Comparison of ENCODE assay signal across 25 cellular contexts in genomic region chr15:85748176-85748575, GRCh38. TPM values are rescaled to one million over a fixed set of nuclear protein-coding genes. Genes with fewer than 3 reads are reported as not detected.
DNase-seq lines count a peak whose midpoint lies in the region; ATAC-seq and TF ChIP-seq lines count a peak whose summit lies in the region.
"Had no signal": no experiment of that assay in that cellular context is flagged by ENCODE, and none has a peak within 500 bp of the region (broad histone marks: within the 10 kb centered on the region; RNA-seq: fewer than 3 reads in every experiment).

No MANE protein-coding gene starts in this region.

- H3K27me3 ChIP-seq in left ventricle myocardium inferior (ENCODE audit: low read depth) (no peaks in the 10 kb centered on the region), transverse colon (no peaks in the 10 kb centered on the region)
- H3K27me3 ChIP-seq: foreskin keratinocyte, SJSA1, tibial nerve had no signal

- H3K9me3 Mint-ChIP-seq in dendritic cell treated with granulocyte-macrophage colony-stimulating factor and Interleukin-4, amounts not matched to agents 40 ng/mL and 50 ng/mL, for 4 days, result no peaks in the 10 kb centered on the region
- H3K9me3 Mint-ChIP-seq in nephron (no peaks in the 10 kb centered on the region), type B pancreatic cell (no peaks in the 10 kb centered on the region)
- H3K9me3 Mint-ChIP-seq: activated CD8-positive, alpha-beta T cell treated with anti-CD3 and anti-CD28 coated beads for 36 hours; CD4-positive, alpha-beta T cell; naive B cell had no signal

- DNase-seq in left ventricle myocardium inferior, result no peak
- DNase-seq in cardiac septum (ENCODE audit: low spot score), result no peak
- peak; percentile 44 for DNase-seq in type B pancreatic cell (ENCODE audit: extremely low spot score, unreplicated experiment)
- no peak for DNase-seq in AG08396 (ENCODE audit: low spot score)
- DNase-seq in transverse colon, result no peak
- DNase-seq: activated CD8-positive, alpha-beta T cell treated with anti-CD3 and anti-CD28 coated beads for 36 hours; cortex of kidney; DMS 273 treated with DMSO at 0.1 percent for 48 hours; foreskin keratinocyte; hypothalamus; islet precursor cell; KBM-7; naive B cell; NCI-H146; PC-3; stimulated activated naive CD4-positive, alpha-beta T cell treated with Interleukin-2 at 50 U/mL for 16 hours; T-helper 17 cell had no signal

- in situ Hi-C loops in transverse colon (cut with MboI; ENCODE audit: low pct_ligation_motif_present in 1 of 4, low pct_unique_long_range_greater_than_20kb in 1 of 4, low sequenced_read_pairs in 3 of 4), result loop anchor here in 3 of 4 donors (10.0 to 25.0 kb wide), 2 partner anchors 87 to 261 kb away; no protein-coding TSS in a partner anchor

- H3K4me1 Mint-ChIP-seq in dendritic cell treated with granulocyte-macrophage colony-stimulating factor and Interleukin-4, amounts not matched to agents 40 ng/mL and 50 ng/mL, for 4 days (ENCODE audit: low read depth), result peaks cover 49% of the 10 kb centered on the region
- H3K4me1 Mint-ChIP-seq in nephron (peaks cover 76% of the 10 kb centered on the region), type B pancreatic cell (ENCODE audit: unreplicated experiment) (peaks cover 7% of the 10 kb centered on the region)

- ATAC-seq in GM21619 (IDR thresholded peaks at IDR 0.05; ENCODE audit: unreplicated experiment), result no peak
- ATAC-seq: activated CD8-positive, alpha-beta T cell treated with anti-CD3 and anti-CD28 coated beads for 36 hours; PC-3; T-helper 17 cell had no signal

- H3K27ac ChIP-seq in left ventricle myocardium inferior (replicated peaks), result peak overlapping the region; percentile 87
- H3K27ac ChIP-seq in transverse colon, result no peak overlapping the region
- H3K27ac ChIP-seq: foreskin keratinocyte, SJSA1, VCaP had no signal

- WGBS in transverse colon (ENCODE audit: low coverage in 1 of 2), 2 donors, result 84% methylated on average over 9 of the region's 9 CpGs; no CpG with 5 or more reads in 1 of the 2 donors

- H3K27ac Mint-ChIP-seq in dendritic cell treated with granulocyte-macrophage colony-stimulating factor and Interleukin-4, amounts not matched to agents 40 ng/mL and 50 ng/mL, for 4 days, result peak overlapping the region; percentile 77
- peak overlapping the region; percentile 94 to 97 (median 95) for H3K27ac Mint-ChIP-seq in nephron
- no peak overlapping the region for H3K27ac Mint-ChIP-seq in type B pancreatic cell
- H3K27ac Mint-ChIP-seq: activated CD8-positive, alpha-beta T cell treated with anti-CD3 and anti-CD28 coated beads for 36 hours; CD4-positive, alpha-beta T cell had no signal

- no peak overlapping the region for H3K4me3 ChIP-seq in left ventricle myocardium inferior
- H3K4me3 ChIP-seq in transverse colon, result no peak overlapping the region
- H3K4me3 ChIP-seq: SJSA1, skin epidermis, tibial nerve had no signal

- no peaks in the 10 kb centered on the region for H3K27me3 Mint-ChIP-seq in dendritic cell treated with granulocyte-macrophage colony-stimulating factor and Interleukin-4, amounts not matched to agents 40 ng/mL and 50 ng/mL, for 4 days
- no peaks in the 10 kb centered on the region for H3K27me3 Mint-ChIP-seq in nephron (ENCODE audit: low read depth)
- no peaks in the 10 kb centered on the region for H3K27me3 Mint-ChIP-seq in type B pancreatic cell
- H3K27me3 Mint-ChIP-seq: activated CD8-positive, alpha-beta T cell treated with anti-CD3 and anti-CD28 coated beads for 36 hours; CD4-positive, alpha-beta T cell; naive B cell; T-helper 17 cell had no signal

- H3K9me3 ChIP-seq in left ventricle myocardium inferior (replicated peaks), result no peaks in the 10 kb centered on the region
- no peaks in the 10 kb centered on the region for H3K9me3 ChIP-seq in transverse colon
- H3K9me3 ChIP-seq: SJSA1, tibial nerve had no signal

- intact Hi-C loops in left ventricle myocardium inferior (cut with micrococcal nuclease), result no loop called here
- intact Hi-C loops in cardiac septum (cut with DNase I), result no loop called here
- intact Hi-C loops in dendritic cell treated with granulocyte-macrophage colony-stimulating factor and Interleukin-4, amounts not matched to agents 40 ng/mL and 50 ng/mL, for 4 days (cut with micrococcal nuclease), result no loop called here
- intact Hi-C loops in transverse colon (cut with DNase I; ENCODE audit: low total_unique reads), result no loop called here

- H3K36me3 Mint-ChIP-seq in dendritic cell treated with granulocyte-macrophage colony-stimulating factor and Interleukin-4, amounts not matched to agents 40 ng/mL and 50 ng/mL, for 4 days (ENCODE audit: low read depth), result peaks cover 64% of the 10 kb centered on the region
- peaks cover 60% of the 10 kb centered on the region for H3K36me3 Mint-ChIP-seq in nephron (ENCODE audit: low read depth)
- peaks cover 17% of the 10 kb centered on the region for H3K36me3 Mint-ChIP-seq in type B pancreatic cell

- no peak for TF ChIP-seq POLR2A in transverse colon (IDR thresholded peaks at IDR 0.05)

- TF ChIP-seq CTCF in left ventricle myocardium inferior (IDR thresholded peaks at IDR 0.05; ENCODE audit: borderline replicate concordance) (no peak), nephron (IDR thresholded peaks at IDR 0.05; ENCODE audit: unreplicated experiment in 3 of 3) (no peak), type B pancreatic cell (conservative IDR thresholded peaks at IDR 0.05) (no peak), transverse colon (IDR thresholded peaks at IDR 0.05) (no peak)

- H3K36me3 ChIP-seq in left ventricle myocardium inferior, result peaks cover 58% of the 10 kb centered on the region
- H3K36me3 ChIP-seq in transverse colon, result peaks cover 0 to 43% (median 21%) of the 10 kb centered on the region in 4 donors

- TF ChIP-seq EP300 in transverse colon (IDR thresholded peaks at IDR 0.05; ENCODE audit: low read depth), result no peak

- H3K4me3 Mint-ChIP-seq in dendritic cell treated with granulocyte-macrophage colony-stimulating factor and Interleukin-4, amounts not matched to agents 40 ng/mL and 50 ng/mL, for 4 days, result no peak overlapping the region
- peak overlapping the region in 2 of 3 experiments; percentile 26 to 80 for H3K4me3 Mint-ChIP-seq in nephron
- H3K4me3 Mint-ChIP-seq in type B pancreatic cell, result no peak overlapping the region
- H3K4me3 Mint-ChIP-seq: activated CD8-positive, alpha-beta T cell treated with anti-CD3 and anti-CD28 coated beads for 36 hours; CD4-positive, alpha-beta T cell had no signal

- peaks cover 87% of the 10 kb centered on the region for H3K4me1 ChIP-seq in left ventricle myocardium inferior
- H3K4me1 ChIP-seq in transverse colon, result peaks cover 0 to 25% (median 16%) of the 10 kb centered on the region in 4 donors
- H3K4me1 ChIP-seq: SJSA1 had no signal

RNA-seq across cellular contexts. Expression of gene KLHL25, which starts 46.5 kb away (rescaled TPM):
- 4.0 TPM for total RNA-seq in left ventricle myocardium inferior
- 5.1 TPM for total RNA-seq in cardiac septum
- 6.9 and 12.3 TPM in 2 replicates for total RNA-seq in type B pancreatic cell (ENCODE audit: low replicate concordance)
- total RNA-seq in transverse colon, result 10 to 100 TPM; 10.1 to 36.0 (median 10.8) TPM

Comparison
In these comparisons a context has a peak if more than half of its experiments do, and no peak if none do; other contexts are left out.
1. H3K4me3 Mint-ChIP-seq: peak in nephron (2 of 3); none in dendritic cell treated with granulocyte-macrophage colony-stimulating factor and Interleukin-4, amounts not matched to agents 40 ng/mL and 50 ng/mL, for 4 days (single experiment) and type B pancreatic cell (single experiment).